In the genomic region with DNA sequence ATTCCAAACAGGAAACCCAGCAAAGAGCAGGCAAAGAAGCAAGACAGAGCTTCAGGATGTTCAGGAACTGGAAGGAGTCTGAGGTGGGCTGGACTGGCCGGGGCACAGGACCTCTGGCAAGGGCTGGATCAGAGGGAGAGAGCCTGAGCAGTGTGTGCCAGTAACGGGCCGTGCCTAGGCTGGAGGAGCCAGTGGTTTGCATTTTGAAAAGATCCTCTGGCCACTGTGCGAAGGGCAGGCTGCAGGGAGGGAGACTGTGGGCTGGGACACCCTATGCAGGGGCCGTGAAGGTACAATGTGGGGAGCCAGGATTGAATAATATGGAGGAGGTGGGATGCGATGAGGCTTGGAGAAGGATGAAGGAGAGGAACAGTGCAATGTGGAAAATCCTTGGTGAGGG, we compare ENCODE assay signal across 2 cellular contexts.
TF ChIP-seq lines count a peak whose summit lies in the region.

No MANE protein-coding gene starts in this region.

TF ChIP-seq in K562, 482 proteins besides CTCF, POLR2A, EP300 and RAD21:
- TF ChIP-seq DDX20 (tag; IDR thresholded peaks at IDR 0.05; ENCODE audit: low read depth) (no peak), POU5F1 (IDR thresholded peaks at IDR 0.05; ENCODE audit: borderline replicate concordance, low read depth, low read length, partially characterized antibody) (no peak), DNMT1 (IDR thresholded peaks at IDR 0.05) (no peak), SIRT6 (IDR thresholded peaks at IDR 0.05; ENCODE audit: low read depth, low read length) (no peak), ZNF146 (CRISPR knock-in tag; IDR thresholded peaks at IDR 0.05; ENCODE audit: unreplicated experiment) (no peak), HDAC1 (IDR thresholded peaks at IDR 0.05) (no peak), ZKSCAN3 (CRISPR knock-in tag; IDR thresholded peaks at IDR 0.05) (no peak), MAFF (IDR thresholded peaks at IDR 0.05; ENCODE audit: low read length) (no peak), FOXP1 (CRISPR knock-in tag; IDR thresholded peaks at IDR 0.05) (no peak), MECOM (CRISPR knock-in tag; IDR thresholded peaks at IDR 0.05) (no peak)
- TF ChIP-seq, protein P1, sequence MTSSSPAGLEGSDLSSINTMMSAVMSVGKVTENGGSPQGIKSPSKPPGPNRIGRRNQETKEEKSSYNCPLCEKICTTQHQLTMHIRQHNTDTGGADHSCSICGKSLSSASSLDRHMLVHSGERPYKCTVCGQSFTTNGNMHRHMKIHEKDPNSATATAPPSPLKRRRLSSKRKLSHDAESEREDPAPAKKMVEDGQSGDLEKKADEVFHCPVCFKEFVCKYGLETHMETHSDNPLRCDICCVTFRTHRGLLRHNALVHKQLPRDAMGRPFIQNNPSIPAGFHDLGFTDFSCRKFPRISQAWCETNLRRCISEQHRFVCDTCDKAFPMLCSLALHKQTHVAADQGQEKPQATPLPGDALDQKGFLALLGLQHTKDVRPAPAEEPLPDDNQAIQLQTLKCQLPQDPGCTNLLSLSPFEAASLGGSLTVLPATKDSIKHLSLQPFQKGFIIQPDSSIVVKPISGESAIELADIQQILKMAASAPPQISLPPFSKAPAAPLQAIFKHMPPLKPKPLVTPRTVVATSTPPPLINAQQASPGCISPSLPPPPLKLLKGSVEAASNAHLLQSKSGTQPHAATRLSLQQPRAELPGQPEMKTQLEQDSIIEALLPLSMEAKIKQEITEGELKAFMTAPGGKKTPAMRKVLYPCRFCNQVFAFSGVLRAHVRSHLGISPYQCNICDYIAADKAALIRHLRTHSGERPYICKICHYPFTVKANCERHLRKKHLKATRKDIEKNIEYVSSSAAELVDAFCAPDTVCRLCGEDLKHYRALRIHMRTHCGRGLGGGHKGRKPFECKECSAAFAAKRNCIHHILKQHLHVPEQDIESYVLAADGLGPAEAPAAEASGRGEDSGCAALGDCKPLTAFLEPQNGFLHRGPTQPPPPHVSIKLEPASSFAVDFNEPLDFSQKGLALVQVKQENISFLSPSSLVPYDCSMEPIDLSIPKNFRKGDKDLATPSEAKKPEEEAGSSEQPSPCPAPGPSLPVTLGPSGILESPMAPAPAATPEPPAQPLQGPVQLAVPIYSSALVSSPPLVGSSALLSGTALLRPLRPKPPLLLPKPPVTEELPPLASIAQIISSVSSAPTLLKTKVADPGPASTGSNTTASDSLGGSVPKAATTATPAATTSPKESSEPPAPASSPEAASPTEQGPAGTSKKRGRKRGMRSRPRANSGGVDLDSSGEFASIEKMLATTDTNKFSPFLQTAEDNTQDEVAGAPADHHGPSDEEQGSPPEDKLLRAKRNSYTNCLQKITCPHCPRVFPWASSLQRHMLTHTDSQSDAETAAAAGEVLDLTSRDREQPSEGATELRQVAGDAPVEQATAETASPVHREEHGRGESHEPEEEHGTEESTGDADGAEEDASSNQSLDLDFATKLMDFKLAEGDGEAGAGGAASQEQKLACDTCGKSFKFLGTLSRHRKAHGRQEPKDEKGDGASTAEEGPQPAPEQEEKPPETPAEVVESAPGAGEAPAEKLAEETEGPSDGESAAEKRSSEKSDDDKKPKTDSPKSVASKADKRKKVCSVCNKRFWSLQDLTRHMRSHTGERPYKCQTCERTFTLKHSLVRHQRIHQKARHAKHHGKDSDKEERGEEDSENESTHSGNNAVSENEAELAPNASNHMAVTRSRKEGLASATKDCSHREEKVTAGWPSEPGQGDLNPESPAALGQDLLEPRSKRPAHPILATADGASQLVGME (CRISPR knock-in tag; IDR thresholded peaks at IDR 0.05): no peak
- TF ChIP-seq, protein P2, sequence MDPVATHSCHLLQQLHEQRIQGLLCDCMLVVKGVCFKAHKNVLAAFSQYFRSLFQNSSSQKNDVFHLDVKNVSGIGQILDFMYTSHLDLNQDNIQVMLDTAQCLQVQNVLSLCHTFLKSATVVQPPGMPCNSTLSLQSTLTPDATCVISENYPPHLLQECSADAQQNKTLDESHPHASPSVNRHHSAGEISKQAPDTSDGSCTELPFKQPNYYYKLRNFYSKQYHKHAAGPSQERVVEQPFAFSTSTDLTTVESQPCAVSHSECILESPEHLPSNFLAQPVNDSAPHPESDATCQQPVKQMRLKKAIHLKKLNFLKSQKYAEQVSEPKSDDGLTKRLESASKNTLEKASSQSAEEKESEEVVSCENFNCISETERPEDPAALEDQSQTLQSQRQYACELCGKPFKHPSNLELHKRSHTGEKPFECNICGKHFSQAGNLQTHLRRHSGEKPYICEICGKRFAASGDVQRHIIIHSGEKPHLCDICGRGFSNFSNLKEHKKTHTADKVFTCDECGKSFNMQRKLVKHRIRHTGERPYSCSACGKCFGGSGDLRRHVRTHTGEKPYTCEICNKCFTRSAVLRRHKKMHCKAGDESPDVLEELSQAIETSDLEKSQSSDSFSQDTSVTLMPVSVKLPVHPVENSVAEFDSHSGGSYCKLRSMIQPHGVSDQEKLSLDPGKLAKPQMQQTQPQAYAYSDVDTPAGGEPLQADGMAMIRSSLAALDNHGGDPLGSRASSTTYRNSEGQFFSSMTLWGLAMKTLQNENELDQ (CRISPR knock-in tag; IDR thresholded peaks at IDR 0.05; ENCODE audit: borderline replicate concordance): no peak
- TF ChIP-seq, protein P3, sequence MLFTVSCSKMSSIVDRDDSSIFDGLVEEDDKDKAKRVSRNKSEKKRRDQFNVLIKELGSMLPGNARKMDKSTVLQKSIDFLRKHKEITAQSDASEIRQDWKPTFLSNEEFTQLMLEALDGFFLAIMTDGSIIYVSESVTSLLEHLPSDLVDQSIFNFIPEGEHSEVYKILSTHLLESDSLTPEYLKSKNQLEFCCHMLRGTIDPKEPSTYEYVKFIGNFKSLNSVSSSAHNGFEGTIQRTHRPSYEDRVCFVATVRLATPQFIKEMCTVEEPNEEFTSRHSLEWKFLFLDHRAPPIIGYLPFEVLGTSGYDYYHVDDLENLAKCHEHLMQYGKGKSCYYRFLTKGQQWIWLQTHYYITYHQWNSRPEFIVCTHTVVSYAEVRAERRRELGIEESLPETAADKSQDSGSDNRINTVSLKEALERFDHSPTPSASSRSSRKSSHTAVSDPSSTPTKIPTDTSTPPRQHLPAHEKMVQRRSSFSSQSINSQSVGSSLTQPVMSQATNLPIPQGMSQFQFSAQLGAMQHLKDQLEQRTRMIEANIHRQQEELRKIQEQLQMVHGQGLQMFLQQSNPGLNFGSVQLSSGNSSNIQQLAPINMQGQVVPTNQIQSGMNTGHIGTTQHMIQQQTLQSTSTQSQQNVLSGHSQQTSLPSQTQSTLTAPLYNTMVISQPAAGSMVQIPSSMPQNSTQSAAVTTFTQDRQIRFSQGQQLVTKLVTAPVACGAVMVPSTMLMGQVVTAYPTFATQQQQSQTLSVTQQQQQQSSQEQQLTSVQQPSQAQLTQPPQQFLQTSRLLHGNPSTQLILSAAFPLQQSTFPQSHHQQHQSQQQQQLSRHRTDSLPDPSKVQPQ (CRISPR knock-in tag; IDR thresholded peaks at IDR 0.05; ENCODE audit: borderline replicate concordance): no peak

TF ChIP-seq in HepG2, 621 proteins besides CTCF, POLR2A, EP300 and RAD21:
- no peak for TF ChIP-seq BORCS8-MEF2B (CRISPR knock-in tag; IDR thresholded peaks at IDR 0.05)
- TF ChIP-seq, protein P4, sequence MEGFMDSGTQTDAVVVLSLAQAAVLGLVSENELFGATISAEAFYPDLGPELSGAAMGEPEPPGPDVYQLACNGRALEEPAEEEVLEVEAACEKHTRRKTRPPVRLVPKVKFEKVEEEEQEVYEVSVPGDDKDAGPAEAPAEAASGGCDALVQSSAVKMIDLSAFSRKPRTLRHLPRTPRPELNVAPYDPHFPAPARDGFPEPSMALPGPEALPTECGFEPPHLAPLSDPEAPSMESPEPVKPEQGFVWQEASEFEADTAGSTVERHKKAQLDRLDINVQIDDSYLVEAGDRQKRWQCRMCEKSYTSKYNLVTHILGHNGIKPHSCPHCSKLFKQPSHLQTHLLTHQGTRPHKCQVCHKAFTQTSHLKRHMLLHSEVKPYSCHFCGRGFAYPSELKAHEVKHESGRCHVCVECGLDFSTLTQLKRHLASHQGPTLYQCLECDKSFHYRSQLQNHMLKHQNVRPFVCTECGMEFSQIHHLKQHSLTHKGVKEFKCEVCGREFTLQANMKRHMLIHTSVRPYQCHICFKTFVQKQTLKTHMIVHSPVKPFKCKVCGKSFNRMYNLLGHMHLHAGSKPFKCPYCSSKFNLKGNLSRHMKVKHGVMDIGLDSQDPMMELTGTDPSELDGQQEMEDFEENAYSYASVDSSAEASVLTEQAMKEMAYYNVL (CRISPR knock-in tag; IDR thresholded peaks at IDR 0.05; ENCODE audit: borderline replicate concordance): no peak
- no peak for TF ChIP-seq NAIF1 (CRISPR knock-in tag; IDR thresholded peaks at IDR 0.05; ENCODE audit: borderline replicate concordance)
- no peak for TF ChIP-seq ZNF781 (CRISPR knock-in tag; IDR thresholded peaks at IDR 0.05; ENCODE audit: borderline replicate concordance, not compliant biosample characterization)
- TF ChIP-seq GABPB1 (CRISPR knock-in tag; IDR thresholded peaks at IDR 0.05): 0 out of 2 replicates have a peak, but pooled peaks have one; percentile 3
- TF ChIP-seq, protein P5, sequence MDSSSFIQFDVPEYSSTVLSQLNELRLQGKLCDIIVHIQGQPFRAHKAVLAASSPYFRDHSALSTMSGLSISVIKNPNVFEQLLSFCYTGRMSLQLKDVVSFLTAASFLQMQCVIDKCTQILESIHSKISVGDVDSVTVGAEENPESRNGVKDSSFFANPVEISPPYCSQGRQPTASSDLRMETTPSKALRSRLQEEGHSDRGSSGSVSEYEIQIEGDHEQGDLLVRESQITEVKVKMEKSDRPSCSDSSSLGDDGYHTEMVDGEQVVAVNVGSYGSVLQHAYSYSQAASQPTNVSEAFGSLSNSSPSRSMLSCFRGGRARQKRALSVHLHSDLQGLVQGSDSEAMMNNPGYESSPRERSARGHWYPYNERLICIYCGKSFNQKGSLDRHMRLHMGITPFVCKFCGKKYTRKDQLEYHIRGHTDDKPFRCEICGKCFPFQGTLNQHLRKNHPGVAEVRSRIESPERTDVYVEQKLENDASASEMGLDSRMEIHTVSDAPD (CRISPR knock-in tag; IDR thresholded peaks at IDR 0.05): no peak
- TF ChIP-seq EEA1 (CRISPR knock-in tag; IDR thresholded peaks at IDR 0.05; ENCODE audit: borderline replicate concordance): no peak
- TF ChIP-seq RFXAP (CRISPR knock-in tag; IDR thresholded peaks at IDR 0.05; ENCODE audit: borderline replicate concordance): no peak
- no peak for TF ChIP-seq THYN1 (CRISPR knock-in tag; IDR thresholded peaks at IDR 0.05; ENCODE audit: borderline replicate concordance, low read depth)
- TF ChIP-seq ZNF550 (CRISPR knock-in tag; IDR thresholded peaks at IDR 0.05; ENCODE audit: borderline replicate concordance): no peak
- TF ChIP-seq NFKB2 (CRISPR knock-in tag; IDR thresholded peaks at IDR 0.05; ENCODE audit: borderline replicate concordance): 0 out of 2 replicates have a peak, but pooled peaks have one; percentile 35
- no peak for TF ChIP-seq NR2F2 (IDR thresholded peaks at IDR 0.05; ENCODE audit: borderline replicate concordance, low read depth)
- TF ChIP-seq BRCA1 (CRISPR knock-in tag; IDR thresholded peaks at IDR 0.05): no peak
- TF ChIP-seq, protein P6, sequence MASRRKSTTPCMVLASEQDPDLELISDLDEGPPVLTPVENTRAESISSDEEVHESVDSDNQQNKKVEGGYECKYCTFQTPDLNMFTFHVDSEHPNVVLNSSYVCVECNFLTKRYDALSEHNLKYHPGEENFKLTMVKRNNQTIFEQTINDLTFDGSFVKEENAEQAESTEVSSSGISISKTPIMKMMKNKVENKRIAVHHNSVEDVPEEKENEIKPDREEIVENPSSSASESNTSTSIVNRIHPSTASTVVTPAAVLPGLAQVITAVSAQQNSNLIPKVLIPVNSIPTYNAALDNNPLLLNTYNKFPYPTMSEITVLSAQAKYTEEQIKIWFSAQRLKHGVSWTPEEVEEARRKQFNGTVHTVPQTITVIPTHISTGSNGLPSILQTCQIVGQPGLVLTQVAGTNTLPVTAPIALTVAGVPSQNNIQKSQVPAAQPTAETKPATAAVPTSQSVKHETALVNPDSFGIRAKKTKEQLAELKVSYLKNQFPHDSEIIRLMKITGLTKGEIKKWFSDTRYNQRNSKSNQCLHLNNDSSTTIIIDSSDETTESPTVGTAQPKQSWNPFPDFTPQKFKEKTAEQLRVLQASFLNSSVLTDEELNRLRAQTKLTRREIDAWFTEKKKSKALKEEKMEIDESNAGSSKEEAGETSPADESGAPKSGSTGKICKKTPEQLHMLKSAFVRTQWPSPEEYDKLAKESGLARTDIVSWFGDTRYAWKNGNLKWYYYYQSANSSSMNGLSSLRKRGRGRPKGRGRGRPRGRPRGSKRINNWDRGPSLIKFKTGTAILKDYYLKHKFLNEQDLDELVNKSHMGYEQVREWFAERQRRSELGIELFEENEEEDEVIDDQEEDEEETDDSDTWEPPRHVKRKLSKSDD (CRISPR knock-in tag; IDR thresholded peaks at IDR 0.05; ENCODE audit: low read depth): no peak
- TF ChIP-seq YY1 (IDR thresholded peaks at IDR 0.05; ENCODE audit: insufficient read depth, insufficient replicate concordance, low read depth, low read length): no peak
- 0 out of 2 replicates have a peak, but pooled peaks have one; percentile 54 for TF ChIP-seq EED (CRISPR knock-in tag; IDR thresholded peaks at IDR 0.05)
- TF ChIP-seq ZNF274 (CRISPR knock-in tag; IDR thresholded peaks at IDR 0.05): no peak
- TF ChIP-seq, protein P7, sequence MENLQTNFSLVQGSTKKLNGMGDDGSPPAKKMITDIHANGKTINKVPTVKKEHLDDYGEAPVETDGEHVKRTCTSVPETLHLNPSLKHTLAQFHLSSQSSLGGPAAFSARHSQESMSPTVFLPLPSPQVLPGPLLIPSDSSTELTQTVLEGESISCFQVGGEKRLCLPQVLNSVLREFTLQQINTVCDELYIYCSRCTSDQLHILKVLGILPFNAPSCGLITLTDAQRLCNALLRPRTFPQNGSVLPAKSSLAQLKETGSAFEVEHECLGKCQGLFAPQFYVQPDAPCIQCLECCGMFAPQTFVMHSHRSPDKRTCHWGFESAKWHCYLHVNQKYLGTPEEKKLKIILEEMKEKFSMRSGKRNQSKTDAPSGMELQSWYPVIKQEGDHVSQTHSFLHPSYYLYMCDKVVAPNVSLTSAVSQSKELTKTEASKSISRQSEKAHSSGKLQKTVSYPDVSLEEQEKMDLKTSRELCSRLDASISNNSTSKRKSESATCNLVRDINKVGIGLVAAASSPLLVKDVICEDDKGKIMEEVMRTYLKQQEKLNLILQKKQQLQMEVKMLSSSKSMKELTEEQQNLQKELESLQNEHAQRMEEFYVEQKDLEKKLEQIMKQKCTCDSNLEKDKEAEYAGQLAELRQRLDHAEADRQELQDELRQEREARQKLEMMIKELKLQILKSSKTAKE (CRISPR knock-in tag; IDR thresholded peaks at IDR 0.05; ENCODE audit: borderline replicate concordance): no peak
- no peak for TF ChIP-seq HDAC2 (CRISPR knock-in tag; IDR thresholded peaks at IDR 0.05)
- peak; percentile 30; the same call in 1 of the 2 replicates for TF ChIP-seq ZNF788 (CRISPR knock-in tag; IDR thresholded peaks at IDR 0.05; ENCODE audit: borderline replicate concordance)
- no peak for TF ChIP-seq HNRNPH1 (optimal IDR thresholded peaks at IDR 0.05; ENCODE audit: low read depth, low read length)
